ENCODE assay signal across 8 cellular contexts in genomic region chr2:176652300-176653182, GRCh38.
DNase-seq lines count a peak whose midpoint lies in the region; ATAC-seq, FAIRE-seq and TF ChIP-seq lines count a peak whose summit lies in the region.

No MANE protein-coding gene starts in this region.

- intact Hi-C loops in K562 (cut with micrococcal nuclease): loop anchor here (1.0 to 10.0 kb wide), 6 partner anchors 100 to 526 kb away; no protein-coding TSS in a partner anchor
- intact Hi-C loops in left lung (cut with DNase I): loop anchor here in 1 of 2 donors (10.0 kb wide), 1 partner anchor 162 kb away; no protein-coding TSS in a partner anchor
- intact Hi-C loops in uterus (cut with DNase I; ENCODE audit: low total_unique reads): no loop called here

- CTCF ChIA-PET in K562 (lab: Yijun Ruan, JAX; ENCODE audit: low intra/inter-chr PET ratio): interaction anchor here (0.5 to 3.4 kb wide), 10 partner anchors 14 to 1285 kb away, joined by 3 to 31 read pairs (median 4); no protein-coding TSS in a partner anchor

- no peak overlapping the region for H3K27ac ChIP-seq in C4-2B
- no peak overlapping the region for H3K27ac ChIP-seq in K562 (ENCODE audit: extremely low read depth, low read depth, low read length)
- H3K27ac ChIP-seq in left lung: no peak overlapping the region
- H3K27ac ChIP-seq in uterus: peak overlapping the region in 1 of 2 donors; percentile 38

- no peaks in the 10 kb centered on the region for H3K9me1 ChIP-seq in K562 (ENCODE audit: control insufficient read depth, insufficient read depth, low read length)

- POLR2A ChIA-PET in K562 (lab: Yijun Ruan, JAX): interaction anchor here (0.7 to 1.6 kb wide), 6 partner anchors 12 to 495 kb away, joined by 3 to 6 read pairs (median 3); no protein-coding TSS in a partner anchor

- peak; percentile 76 to 85 for TF ChIP-seq RAD21 in K562 (CRISPR knock-in tag; conservative IDR thresholded peaks at IDR 0.05 in 1 of 2, IDR thresholded peaks at IDR 0.05 in 1 of 2)

- no peak for TF ChIP-seq EP300 in K562 (IDR thresholded peaks at IDR 0.05; ENCODE audit: low read length)

- 6% methylated on average over 9 of the region's 9 CpGs for WGBS in K562 (ENCODE audit: insufficient coverage, low coverage, missing lambda C conversion rate)

- DNase-seq in GM18507 (ENCODE audit: extremely low spot score, insufficient read length, low read depth) (no peak), HS-5 (ENCODE audit: low read depth) (peak; percentile 49), NCI-H82 (lab: John Stamatoyannopoulos, UW) (peak; percentile 89), K562 (ENCODE audit: extremely low read depth in 1 of 4, low spot score in 3 of 4) (peak; percentile 66 to 73 (median 67)), left lung (no peak), uterus (no peak)

- in situ Hi-C loops in K562 (cut with MboI): no loop called here

- ATAC-seq in K562 (peak; percentile 85), left lung (peak; percentile 72), GM21360 (IDR thresholded peaks at IDR 0.05; ENCODE audit: unreplicated experiment) (no peak)

- no peak for TF ChIP-seq POLR2A in K562 (conservative IDR thresholded peaks at IDR 0.05)
- no peak for TF ChIP-seq POLR2A in uterus (IDR thresholded peaks at IDR 0.05)

- no peaks in the 10 kb centered on the region for H4K20me1 ChIP-seq in K562 (replicated peaks; ENCODE audit: control insufficient read depth, insufficient read depth, low read length)

- no peak overlapping the region for H3K9ac ChIP-seq in K562 (ENCODE audit: insufficient read depth in 1 of 2, low read depth in 2 of 2, low read length in 2 of 2)

- FAIRE-seq in GM18507 (lab: Jason Lieb, UNC) (peak; percentile 88), K562 (lab: Jason Lieb, UNC) (peak; percentile 91)

- no peaks in the 10 kb centered on the region for H3K9me3 ChIP-seq in K562 (replicated peaks; ENCODE audit: control insufficient read depth, insufficient read depth, low read depth, low read length)
- H3K9me3 ChIP-seq in left lung: no peaks in the 10 kb centered on the region
- no peaks in the 10 kb centered on the region for H3K9me3 ChIP-seq in uterus

- no peak overlapping the region for H3K4me2 ChIP-seq in K562 (ENCODE audit: insufficient read depth, low read length)

- no TSS peak for BruUV-seq in K562 (replicated peaks; lab: Mats Ljungman, UMichigan)

- H3K4me3 ChIP-seq in K562: no peak overlapping the region
- no peak overlapping the region for H3K4me3 ChIP-seq in left lung
- H3K4me3 ChIP-seq in uterus: no peak overlapping the region

- H2AFZ ChIP-seq in K562 (ENCODE audit: low read depth, low read length): no peak overlapping the region

- no peaks in the 10 kb centered on the region for H3K4me1 ChIP-seq in K562 (replicated peaks in 1 of 2; ENCODE audit: control insufficient read depth in 2 of 2, insufficient read depth in 2 of 2, low read length in 2 of 2)
- no peaks in the 10 kb centered on the region for H3K4me1 ChIP-seq in left lung
- peaks cover 0 to 11% of the 10 kb centered on the region in 2 donors for H3K4me1 ChIP-seq in uterus

- H3K27me3 ChIP-seq in K562 (ENCODE audit: control insufficient read depth in 2 of 2, insufficient read depth in 2 of 2, low read length in 2 of 2) (peaks cover 4 to 5% of the 10 kb centered on the region in 2 experiments; a peak in 3 of 5 replicates), left lung (peaks cover 11 to 60% of the 10 kb centered on the region in 2 donors), uterus (no peaks in the 10 kb centered on the region)

- H3K36me3 ChIP-seq in K562 (ENCODE audit: control insufficient read depth, insufficient read depth, low read length): no peaks in the 10 kb centered on the region
- no peaks in the 10 kb centered on the region for H3K36me3 ChIP-seq in left lung
- H3K36me3 ChIP-seq in uterus: no peaks in the 10 kb centered on the region

- H3K79me2 ChIP-seq in K562 (ENCODE audit: control insufficient read depth, insufficient read depth, low read length): no peaks in the 10 kb centered on the region

- TF ChIP-seq CTCF in C4-2B (conservative IDR thresholded peaks at IDR 0.05): peak; percentile 79
- TF ChIP-seq CTCF in K562 (IDR thresholded peaks at IDR 0.05 in 2 of 3, conservative IDR thresholded peaks at IDR 0.05 in 1 of 3; ENCODE audit: insufficient read depth in 2 of 3, low read depth in 1 of 3, low read length in 3 of 3): peak; percentile 73 to 86 (median 80)
- peak; percentile 69 to 78 for TF ChIP-seq CTCF in left lung (IDR thresholded peaks at IDR 0.05)
- TF ChIP-seq CTCF in uterus (IDR thresholded peaks at IDR 0.05): peak; percentile 72 to 80 (median 80)

TF ChIP-seq in K562, 482 proteins besides CTCF, POLR2A, EP300 and RAD21 (continues in another document):
- TF ChIP-seq SPI1 (IDR thresholded peaks at IDR 0.05; ENCODE audit: borderline replicate concordance, low read depth, low read length): peak; percentile 76
- TF ChIP-seq CBX3 (IDR thresholded peaks at IDR 0.05; ENCODE audit: borderline replicate concordance in 1 of 2, low read length in 2 of 2): no peak
- TF ChIP-seq KLF16 (IDR thresholded peaks at IDR 0.05): peak; percentile 28; the same call in 1 of the 2 replicates
- 0 out of 2 replicates have a peak, but pooled peaks have one; percentile 19 for TF ChIP-seq TEAD4 (IDR thresholded peaks at IDR 0.05; ENCODE audit: low read length)
- TF ChIP-seq TEAD4 (CRISPR knock-in tag; IDR thresholded peaks at IDR 0.05; ENCODE audit: borderline replicate concordance): no peak
- no peak for TF ChIP-seq NR3C1 (CRISPR knock-in tag; IDR thresholded peaks at IDR 0.05)
- TF ChIP-seq CREB3L1 (IDR thresholded peaks at IDR 0.05; ENCODE audit: borderline replicate concordance, low read depth): no peak
- peak; percentile 61; the same call in 1 of the 2 replicates for TF ChIP-seq FOXJ2 (tag; IDR thresholded peaks at IDR 0.05)
- no peak for TF ChIP-seq MCM5 (IDR thresholded peaks at IDR 0.05; ENCODE audit: low read depth)
- TF ChIP-seq ETV1 (tag; conservative IDR thresholded peaks at IDR 0.05; ENCODE audit: low read depth): 0 out of 2 replicates have a peak, but pooled peaks have one; percentile 18
- TF ChIP-seq ZNF717 (CRISPR knock-in tag; IDR thresholded peaks at IDR 0.05): no peak
- TF ChIP-seq MEIS2 (IDR thresholded peaks at IDR 0.05; ENCODE audit: partially characterized antibody): no peak
- no peak for TF ChIP-seq CREM (IDR thresholded peaks at IDR 0.05; ENCODE audit: low read depth)
- peak; percentile 72; the same call in 1 of the 2 replicates for TF ChIP-seq ZNF24 (IDR thresholded peaks at IDR 0.05)
- no peak for TF ChIP-seq TAF7 (tag; IDR thresholded peaks at IDR 0.05)
- no peak for TF ChIP-seq ZNF436 (CRISPR knock-in tag; IDR thresholded peaks at IDR 0.05)
- no peak for TF ChIP-seq ZFP1 (CRISPR knock-in tag; IDR thresholded peaks at IDR 0.05)
- TF ChIP-seq RNF2 (IDR thresholded peaks at IDR 0.05): 0 out of 2 replicates have a peak, but pooled peaks have one; percentile 10
- no peak for TF ChIP-seq ZNF639 (CRISPR knock-in tag; conservative IDR thresholded peaks at IDR 0.05 in 1 of 2, IDR thresholded peaks at IDR 0.05 in 1 of 2)
- TF ChIP-seq ZBTB8A (IDR thresholded peaks at IDR 0.05; ENCODE audit: partially characterized antibody): no peak
- peak; percentile 73 for TF ChIP-seq GATA2 (CRISPR knock-in tag; IDR thresholded peaks at IDR 0.05)
- TF ChIP-seq DEAF1 (CRISPR knock-in tag; IDR thresholded peaks at IDR 0.05): peak; percentile 52
- no peak for TF ChIP-seq HMG20B (CRISPR knock-in tag; IDR thresholded peaks at IDR 0.05)
- peak; percentile 57 for TF ChIP-seq SMC3 (conservative IDR thresholded peaks at IDR 0.05; ENCODE audit: insufficient read depth, low read depth, low read length)
- TF ChIP-seq ZNF696 (CRISPR knock-in tag; conservative IDR thresholded peaks at IDR 0.05): no peak
- 0 out of 2 replicates have a peak, but pooled peaks have one; percentile 21 for TF ChIP-seq ARID2 (IDR thresholded peaks at IDR 0.05)
- no peak for TF ChIP-seq SRF (CRISPR knock-in tag; IDR thresholded peaks at IDR 0.05)

Comparison
In these comparisons a context has a peak if more than half of its experiments do, and no peak if none do; other contexts are left out.
1. DNase-seq: peak in HS-5 (single experiment), NCI-H82 (single experiment) and K562 (4 of 4); none in GM18507 (single experiment), left lung (0 of 2) and uterus (0 of 2).
2. Peak in every context shown above with its lines, with median percentiles within 50 percentile points of each other: CTCF ChIP-seq.